In genomic region chr7:44441079-44441478, GRCh38 we compare ENCODE assay signal across 20 cellular contexts. TPM values are rescaled to one million over a fixed set of nuclear protein-coding genes. Genes with fewer than 3 reads are reported as not detected.
DNase-seq lines count a peak whose midpoint lies in the region; ATAC-seq and TF ChIP-seq lines count a peak whose summit lies in the region.
"Had no signal": no experiment of that assay in that cellular context is flagged by ENCODE, and none has a peak within 500 bp of the region (broad histone marks: within the 10 kb centered on the region; RNA-seq: fewer than 3 reads in every experiment).

No MANE protein-coding gene starts in this region.

- peaks cover 58% of the 10 kb centered on the region for H3K4me1 Mint-ChIP-seq in activated T-cell treated with anti-CD3 and anti-CD28 coated beads, Interleukin-2, amount 50 U/mL, for 72 hours (ENCODE audit: low read depth)

- intact Hi-C loops in thyroid gland (cut with DNase I), result no loop called here

- H3K9me3 ChIP-seq in thyroid gland, result no peaks in the 10 kb centered on the region
- H3K9me3 ChIP-seq: HAP-1 had no signal

- no peak for DNase-seq in activated T-cell treated with anti-CD3 and anti-CD28 coated beads, Interleukin-2, amount 50 U/mL, for 72 hours
- no peak for DNase-seq in activated T-cell treated with anti-CD3 and anti-CD28 coated beads, Interleukin-2, amount 50 U/mL, for 1 hour
- DNase-seq in SK-MEL-5 (ENCODE audit: low read depth, low spot score) (peak; percentile 36), foreskin melanocyte (peak; percentile 41), thyroid gland (no peak), ecto neural progenitor cell (ENCODE audit: low spot score) (no peak)
- no peak for DNase-seq in activated effector memory CD4-positive, alpha-beta T cell treated with anti-CD3 and anti-CD28 coated beads, Interleukin-2, amount 50 U/mL, for 16 hours
- no peak for DNase-seq in stimulated activated CD4-positive, alpha-beta T cell treated with anti-CD3 and anti-CD28 coated beads, Interleukin-2, amount 100 ng/mL, for 48 hours
- DNase-seq: 8988T, DMS153, GDM1, NCI-H1105, NCI-H1694, NCI-H2081 treated with DMSO at 0.1 percent for 48 hours, NCI-H510A, NCI-H748 treated with DMSO at 0.1 percent for 48 hours, OCI-M1, Right ventricle myocardium superior had no signal

- no peaks in the 10 kb centered on the region for H3K27me3 Mint-ChIP-seq in activated T-cell treated with anti-CD3 and anti-CD28 coated beads, Interleukin-2, amount 50 U/mL, for 72 hours (ENCODE audit: low read depth)

- no peak overlapping the region for H3K27ac ChIP-seq in thyroid gland

- ATAC-seq in activated T-cell treated with anti-CD3 and anti-CD28 coated beads, Interleukin-2, amount 50 U/mL, for 72 hours (replicated peaks in 1 of 2), result peak in 1 of 2 donors; percentile 60
- ATAC-seq: K562 had no signal

- peaks cover 0 to 2% of the 10 kb centered on the region in 2 donors for H3K4me1 ChIP-seq in thyroid gland

- TF ChIP-seq POLR2A in thyroid gland (IDR thresholded peaks at IDR 0.05), result no peak

- no peaks in the 10 kb centered on the region for H3K27me3 ChIP-seq in thyroid gland

- no peaks in the 10 kb centered on the region for H3K36me3 ChIP-seq in thyroid gland

- H3K27ac Mint-ChIP-seq in activated T-cell treated with anti-CD3 and anti-CD28 coated beads, Interleukin-2, amount 50 U/mL, for 72 hours, result peak overlapping the region; percentile 4

- H3K9me3 Mint-ChIP-seq in activated T-cell treated with anti-CD3 and anti-CD28 coated beads, Interleukin-2, amount 50 U/mL, for 72 hours, result no peaks in the 10 kb centered on the region

- 96 to 97% methylated on average over 3 of the region's 3 CpGs for WGBS in thyroid gland, 2 donors

- H3K4me3 Mint-ChIP-seq in activated T-cell treated with anti-CD3 and anti-CD28 coated beads, Interleukin-2, amount 50 U/mL, for 72 hours, result no peak overlapping the region

- no peak overlapping the region for H3K4me3 ChIP-seq in thyroid gland (replicated peaks in 1 of 3)
- H3K4me3 ChIP-seq: HAP-1, K562 had no signal

- peaks cover 9 to 15% of the 10 kb centered on the region in 2 donors for H3K36me3 Mint-ChIP-seq in activated T-cell treated with anti-CD3 and anti-CD28 coated beads, Interleukin-2, amount 50 U/mL, for 72 hours (ENCODE audit: insufficient read depth in 2 of 2)

- no peak for TF ChIP-seq CTCF in thyroid gland (IDR thresholded peaks at IDR 0.05)

- in situ Hi-C loops in SK-MEL-5 (cut with HindIII; ENCODE audit: low pct_unique_long_range_greater_than_20kb, low sequenced_read_pairs), result no loop called here

RNA-seq across cellular contexts. Expression of gene NUDCD3, which starts 49.4 kb away (rescaled TPM):
- total RNA-seq in activated T-cell treated with anti-CD3 and anti-CD28 coated beads, Interleukin-2, amount 50 U/mL, for 72 hours, result 100 to 1,000 TPM; 105 to 120 TPM
- total RNA-seq in SK-MEL-5 (2014; rRNA removed; shearing (Covaris generic)), result 80.5 and 98.2 TPM in 2 replicates
- polyA plus RNA-seq in SK-MEL-5 (2015; cell fraction: cytosol; rRNA removed), result 57.7 and 62.9 TPM in 2 replicates
- 87.1 and 123 TPM in 2 replicates for polyA plus RNA-seq in SK-MEL-5 (2015; cell fraction: nucleus; rRNA removed)
- 10 to 100 TPM; 41.4 to 76.9 (median 52.0) TPM for total RNA-seq in thyroid gland

Comparison
In these comparisons a context has a peak if more than half of its experiments do, and no peak if none do; other contexts are left out.
1. DNase-seq: peak in SK-MEL-5 (single experiment) and foreskin melanocyte (single experiment); none in activated T-cell treated with anti-CD3 and anti-CD28 coated beads, Interleukin-2, amount 50 U/mL, for 72 hours (0 of 2), activated T-cell treated with anti-CD3 and anti-CD28 coated beads, Interleukin-2, amount 50 U/mL, for 1 hour (single experiment), activated effector memory CD4-positive, alpha-beta T cell treated with anti-CD3 and anti-CD28 coated beads, Interleukin-2, amount 50 U/mL, for 16 hours (single experiment), stimulated activated CD4-positive, alpha-beta T cell treated with anti-CD3 and anti-CD28 coated beads, Interleukin-2, amount 100 ng/mL, for 48 hours (0 of 2), thyroid gland (0 of 2) and ecto neural progenitor cell (single experiment).